Comparison of ENCODE assay signal across 17 cellular contexts in genomic region chr16:16036359-16036792, GRCh38.
"Had no signal": no experiment of that assay in that cellular context is flagged by ENCODE, and none has a peak within 500 bp of the region (broad histone marks: within the 10 kb centered on the region; RNA-seq: fewer than 3 reads in every experiment).

No MANE protein-coding gene starts in this region.

- H3K4me3 Mint-ChIP-seq: activated naive CD8-positive, alpha-beta T cell treated with anti-CD3 and anti-CD28 coated beads, Interleukin-2, amount 50 U/mL, for 24 hours; naive thymus-derived CD4-positive, alpha-beta T cell; stimulated activated naive B cell treated with anti-CD40 and anti-IgM and Interleukin-4, amounts not matched to agents 10 μg/mL and 1 μg/mL and 100 μg/mL, for 72 hours had no signal

- H3K4me3 ChIP-seq: gastrocnemius medialis, mucosa of descending colon, right atrium auricular region, skin epidermis, tibial nerve had no signal

- H3K4me1 ChIP-seq: tibial nerve had no signal

- DNase-seq: activated CD4-positive, alpha-beta T cell treated with anti-CD3 and anti-CD28 coated beads for 1 hour; activated CD4-positive, alpha-beta T cell treated with anti-CD3 and anti-CD28 coated beads, Interleukin-2, amount 50 U/mL, for 4 hours; activated naive CD4-positive, alpha-beta T cell; activated naive CD8-positive, alpha-beta T cell treated with anti-CD3 and anti-CD28 coated beads, Interleukin-2, amount 50 U/mL, for 24 hours; activated T-cell treated with anti-CD3 and anti-CD28 coated beads for 4 hours; aorta; mammary epithelial cell; mucosa of descending colon; naive thymus-derived CD4-positive, alpha-beta T cell; stimulated activated CD4-positive, alpha-beta T cell treated with anti-CD3 and anti-CD28 coated beads, Interleukin-15, amount 100 ng/mL, for 24 hours; stimulated activated CD4-positive, alpha-beta T cell treated with anti-CD3 and anti-CD28 coated beads, Interleukin-4, amount 100 ng/mL, for 1 hour; stimulated activated naive B cell treated with anti-CD40 and anti-IgM and Interleukin-4, amounts not matched to agents 10 μg/mL and 1 μg/mL and 100 μg/mL, for 72 hours; T-helper 9 cell had no signal

- H3K9me3 ChIP-seq: gastrocnemius medialis, mucosa of descending colon, right atrium auricular region, tibial nerve had no signal

- H3K27me3 ChIP-seq: gastrocnemius medialis, right atrium auricular region, tibial nerve had no signal

- H3K9me3 Mint-ChIP-seq: activated naive CD8-positive, alpha-beta T cell treated with anti-CD3 and anti-CD28 coated beads, Interleukin-2, amount 50 U/mL, for 24 hours; naive thymus-derived CD4-positive, alpha-beta T cell had no signal

- H3K27me3 Mint-ChIP-seq: activated naive CD8-positive, alpha-beta T cell treated with anti-CD3 and anti-CD28 coated beads, Interleukin-2, amount 50 U/mL, for 24 hours; naive thymus-derived CD4-positive, alpha-beta T cell; stimulated activated naive B cell treated with anti-CD40 and anti-IgM and Interleukin-4, amounts not matched to agents 10 μg/mL and 1 μg/mL and 100 μg/mL, for 72 hours had no signal

- ATAC-seq: activated naive CD8-positive, alpha-beta T cell treated with anti-CD3 and anti-CD28 coated beads, Interleukin-2, amount 50 U/mL, for 24 hours; mucosa of descending colon; naive thymus-derived CD4-positive, alpha-beta T cell; stimulated activated naive B cell treated with anti-CD40 and anti-IgM and Interleukin-4, amounts not matched to agents 10 μg/mL and 1 μg/mL and 100 μg/mL, for 72 hours had no signal

- H3K27ac Mint-ChIP-seq: activated naive CD8-positive, alpha-beta T cell treated with anti-CD3 and anti-CD28 coated beads, Interleukin-2, amount 50 U/mL, for 24 hours; stimulated activated naive B cell treated with anti-CD40 and anti-IgM and Interleukin-4, amounts not matched to agents 10 μg/mL and 1 μg/mL and 100 μg/mL, for 72 hours had no signal

- H3K27ac ChIP-seq: right atrium auricular region, skin epidermis, tibial nerve had no signal
